ENCODE assay signal across 21 cellular contexts in genomic region chr12:93169536-93169935, GRCh38.
"Had no signal": no experiment of that assay in that cellular context is flagged by ENCODE, and none has a peak within 500 bp of the region (broad histone marks: within the 10 kb centered on the region; RNA-seq: fewer than 3 reads in every experiment).

No MANE protein-coding gene starts in this region.

- H3K36me3 ChIP-seq: colonic mucosa, esophagus muscularis mucosa, gastroesophageal sphincter, heart left ventricle, left lung, lower lobe of right lung had no signal

- H3K27ac ChIP-seq: colonic mucosa, foreskin keratinocyte, gastroesophageal sphincter, heart left ventricle, hepatocyte, left lung, lower lobe of right lung had no signal

- H3K4me2 ChIP-seq: hepatocyte had no signal

- ATAC-seq: foreskin keratinocyte, gastroesophageal sphincter, heart left ventricle, left cardiac atrium, left lung, left ventricle myocardium superior, lower lobe of right lung, mucosa of descending colon had no signal

- DNase-seq: colonic mucosa; cortex of kidney; effector memory CD4-positive, alpha-beta T cell; foreskin keratinocyte; heart left ventricle; hypothalamus; left cardiac atrium; left lung; left ventricle myocardium superior; lower lobe of right lung; mesenchymal stem cell; mucosa of descending colon had no signal

- H3K4me3 ChIP-seq: colonic mucosa, esophagus muscularis mucosa, gastroesophageal sphincter, heart left ventricle, hepatocyte, left lung, lower lobe of right lung, mucosa of descending colon had no signal

- H3K9me3 ChIP-seq: colonic mucosa, esophagus muscularis mucosa, gastroesophageal sphincter, heart left ventricle, left lung, lower lobe of right lung, mucosa of descending colon had no signal

- H3K36me3 Mint-ChIP-seq: mesothelial cell of epicardium had no signal

- H2AFZ ChIP-seq: hepatocyte had no signal

- H3K27me3 ChIP-seq: colonic mucosa, esophagus muscularis mucosa, foreskin keratinocyte, gastroesophageal sphincter, heart left ventricle, hepatocyte, left lung had no signal

- FAIRE-seq: endothelial cell of umbilical vein, frontal cortex, islet of Langerhans, keratinocyte had no signal

- H3K4me3 Mint-ChIP-seq: dendritic cell treated with granulocyte-macrophage colony-stimulating factor and Interleukin-4, amounts not matched to agents 40 ng/mL and 50 ng/mL, for 4 days had no signal

- H3K4me1 ChIP-seq: foreskin keratinocyte had no signal

- H3K79me2 ChIP-seq: hepatocyte had no signal

- H3K27me3 Mint-ChIP-seq: dendritic cell treated with granulocyte-macrophage colony-stimulating factor and Interleukin-4, amounts not matched to agents 40 ng/mL and 50 ng/mL, for 4 days had no signal

- H3K9me3 Mint-ChIP-seq: dendritic cell treated with granulocyte-macrophage colony-stimulating factor and Interleukin-4, amounts not matched to agents 40 ng/mL and 50 ng/mL, for 4 days; mesothelial cell of epicardium had no signal

- H3K27ac Mint-ChIP-seq: dendritic cell treated with granulocyte-macrophage colony-stimulating factor and Interleukin-4, amounts not matched to agents 40 ng/mL and 50 ng/mL, for 4 days; mesothelial cell of epicardium had no signal
